Comparison of ENCODE assay signal across 22 cellular contexts in the genomic region with DNA sequence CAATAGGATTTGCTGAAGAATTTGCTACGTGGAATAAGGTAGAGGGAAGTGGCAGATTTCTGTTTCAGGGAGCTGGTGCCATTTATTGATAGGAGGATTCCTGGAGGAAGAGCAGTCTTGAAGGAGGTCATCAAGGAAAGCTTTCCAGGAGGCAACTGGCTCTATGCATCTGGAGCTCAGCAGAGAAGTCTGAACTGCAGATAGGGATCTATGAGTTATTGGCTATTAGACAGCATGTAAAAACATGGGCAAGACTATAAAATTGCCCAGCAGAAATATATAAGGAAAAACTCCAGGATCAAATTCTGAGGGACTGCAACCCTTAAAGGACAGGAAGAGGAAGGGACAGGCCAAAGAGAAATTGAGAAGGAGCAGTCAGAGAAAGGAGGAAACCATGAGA.
"Had no signal": no experiment of that assay in that cellular context is flagged by ENCODE, and none has a peak within 500 bp of the region (broad histone marks: within the 10 kb centered on the region; RNA-seq: fewer than 3 reads in every experiment).

No MANE protein-coding gene starts in this region.

- H3K27me3 ChIP-seq: ovary, tibial artery had no signal

- H3K9me3 Mint-ChIP-seq: activated naive CD4-positive, alpha-beta T cell treated with anti-CD3 and anti-CD28 coated beads, Interleukin-2, amount 10 ng/mL, durations not matched to agents 7 days and 5 days; stimulated activated naive B cell treated with anti-CD40 and anti-IgM and Interleukin-4, amounts not matched to agents 10 μg/mL and 1 μg/mL and 100 μg/mL, for 72 hours had no signal

- H3K27me3 Mint-ChIP-seq: stimulated activated naive B cell treated with anti-CD40 and anti-IgM and Interleukin-4, amounts not matched to agents 10 μg/mL and 1 μg/mL and 100 μg/mL, for 72 hours had no signal

- H3K9me3 ChIP-seq: ovary, tibial artery had no signal

- DNase-seq: activated CD4-positive, alpha-beta T cell treated with anti-CD3 and anti-CD28 coated beads, Interleukin-2, amount 50 U/mL, for 1 hour; activated CD8-positive, alpha-beta memory T cell treated with anti-CD3 and anti-CD28 coated beads for 24 hours; activated CD8-positive, alpha-beta memory T cell treated with anti-CD3 and anti-CD28 coated beads, Interleukin-2, amount 50 U/mL, for 48 hours; activated effector memory CD4-positive, alpha-beta T cell treated with Interleukin-2 at 50 U/mL for 16 hours; activated naive CD4-positive, alpha-beta T cell treated with anti-CD3 and anti-CD28 coated beads, Interleukin-2, amount 10 ng/mL, durations not matched to agents 7 days and 5 days; activated T-cell treated with anti-CD3 and anti-CD28 coated beads, Interleukin-2, amount 50 U/mL, for 48 hours; cerebellar nuclear complex; cortex of kidney; erythroblast; kidney; midbrain; ovary; stimulated activated CD4-positive, alpha-beta T cell treated with anti-CD3 and anti-CD28 coated beads, Interleukin-4, amount 100 ng/mL, for 4 hours; stimulated activated naive B cell treated with anti-CD40 and anti-IgM and Interleukin-4, amounts not matched to agents 10 μg/mL and 1 μg/mL and 100 μg/mL, for 72 hours; substantia nigra; T-helper 1 cell; T1000; tibial artery had no signal

- H3K4me3 Mint-ChIP-seq: activated naive CD4-positive, alpha-beta T cell treated with anti-CD3 and anti-CD28 coated beads, Interleukin-2, amount 10 ng/mL, durations not matched to agents 7 days and 5 days; stimulated activated naive B cell treated with anti-CD40 and anti-IgM and Interleukin-4, amounts not matched to agents 10 μg/mL and 1 μg/mL and 100 μg/mL, for 72 hours had no signal

- H3K36me3 ChIP-seq: ovary, tibial artery had no signal

- ATAC-seq: activated CD4-positive, CD25-positive, alpha-beta regulatory T cell treated with anti-CD3 and anti-CD28 coated beads, Interleukin-2, amount 50 U/mL, for 24 hours; left lobe of liver; sciatic nerve; stimulated activated naive B cell treated with anti-CD40 and anti-IgM and Interleukin-4, amounts not matched to agents 10 μg/mL and 1 μg/mL and 100 μg/mL, for 72 hours had no signal

- H3K4me1 ChIP-seq: tibial artery had no signal

- H3K27ac Mint-ChIP-seq: activated naive CD4-positive, alpha-beta T cell treated with anti-CD3 and anti-CD28 coated beads, Interleukin-2, amount 10 ng/mL, durations not matched to agents 7 days and 5 days; stimulated activated naive B cell treated with anti-CD40 and anti-IgM and Interleukin-4, amounts not matched to agents 10 μg/mL and 1 μg/mL and 100 μg/mL, for 72 hours had no signal

- H3K27ac ChIP-seq: ovary, tibial artery had no signal

- H3K4me3 ChIP-seq: lung, ovary, tibial artery had no signal

- H3K36me3 Mint-ChIP-seq: stimulated activated naive B cell treated with anti-CD40 and anti-IgM and Interleukin-4, amounts not matched to agents 10 μg/mL and 1 μg/mL and 100 μg/mL, for 72 hours had no signal
